In the genomic region with DNA sequence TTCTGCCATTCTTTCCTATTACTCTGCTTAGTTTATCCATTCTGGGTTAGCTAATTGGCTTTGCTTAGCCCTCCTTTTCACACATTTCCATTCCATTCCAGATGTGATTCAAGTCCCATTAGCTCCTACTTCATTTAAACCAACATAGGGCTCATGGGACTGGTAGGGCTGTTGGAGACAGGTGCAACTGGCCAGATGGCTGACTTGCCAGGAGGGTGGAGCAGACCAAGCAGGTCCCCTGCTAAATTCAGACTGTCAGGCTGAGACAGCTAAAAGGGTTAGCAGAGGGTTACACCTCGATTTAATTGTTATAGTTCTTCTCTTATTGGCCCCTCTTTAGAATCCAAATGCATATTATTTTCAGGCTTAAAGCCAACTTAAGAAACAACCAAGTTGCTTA, we compare ENCODE assay signal across 16 cellular contexts.
"Had no signal": no experiment of that assay in that cellular context is flagged by ENCODE, and none has a peak within 500 bp of the region (broad histone marks: within the 10 kb centered on the region; RNA-seq: fewer than 3 reads in every experiment).

No MANE protein-coding gene starts in this region.

- H3K27me3 Mint-ChIP-seq: activated naive CD4-positive, alpha-beta T cell treated with anti-CD3 and anti-CD28 coated beads, Interleukin-2, amount 10 ng/mL, durations not matched to agents 7 days and 5 days had no signal

- H3K4me3 Mint-ChIP-seq: activated naive CD4-positive, alpha-beta T cell treated with anti-CD3 and anti-CD28 coated beads, Interleukin-2, amount 10 ng/mL, durations not matched to agents 7 days and 5 days; immature natural killer cell; mesothelial cell of epicardium; neural crest cell had no signal

- H3K27ac ChIP-seq: epithelial cell of prostate, heart left ventricle, lower lobe of right lung, ovary, right lobe of liver had no signal

- H3K9me3 Mint-ChIP-seq: activated naive CD4-positive, alpha-beta T cell treated with anti-CD3 and anti-CD28 coated beads, Interleukin-2, amount 10 ng/mL, durations not matched to agents 7 days and 5 days; immature natural killer cell; neural crest cell had no signal

- H3K27ac Mint-ChIP-seq: activated naive CD4-positive, alpha-beta T cell treated with anti-CD3 and anti-CD28 coated beads, Interleukin-2, amount 10 ng/mL, durations not matched to agents 7 days and 5 days; activated T-helper 2 cell treated with anti-CD3 and anti-CD28 coated beads, Interferon-gamma antibody, Interleukin-2, Interleukin-4, amounts not matched to agents 10 μg/mL and 5 μg/mL and 100 μg/mL, durations not matched to agents 14 hours and 24 hours and 36 hours; immature natural killer cell had no signal

- H3K9me3 ChIP-seq: heart left ventricle, lower lobe of right lung, ovary, right lobe of liver had no signal

- DNase-seq: activated CD4-positive, alpha-beta T cell treated with anti-CD3 and anti-CD28 coated beads for 1 hour; activated CD4-positive, alpha-beta T cell treated with anti-CD3 and anti-CD28 coated beads, Interleukin-2, amount 50 U/mL, for 4 hours; activated naive CD4-positive, alpha-beta T cell treated with anti-CD3 and anti-CD28 coated beads, Interleukin-2, amount 10 ng/mL, durations not matched to agents 7 days and 5 days; foreskin melanocyte; heart left ventricle; immature natural killer cell; lower lobe of right lung; ovary; right lobe of liver; stimulated activated naive CD8-positive, alpha-beta T cell treated with anti-CD3 and anti-CD28 coated beads, Interleukin-15, Interleukin-2, amounts not matched to agents 100 U/mL and 50 U/mL, for 24 hours; T1000; trophoblast cell had no signal

- ATAC-seq: heart left ventricle; lower lobe of right lung; right lobe of liver; stimulated activated naive CD8-positive, alpha-beta T cell treated with anti-CD3 and anti-CD28 coated beads, Interleukin-15, Interleukin-2, amounts not matched to agents 100 U/mL and 50 U/mL, for 24 hours had no signal

- H3K36me3 Mint-ChIP-seq: activated naive CD4-positive, alpha-beta T cell treated with anti-CD3 and anti-CD28 coated beads, Interleukin-2, amount 10 ng/mL, durations not matched to agents 7 days and 5 days; immature natural killer cell; mesothelial cell of epicardium had no signal

- H3K36me3 ChIP-seq: heart left ventricle, lower lobe of right lung, ovary, right lobe of liver had no signal

- H3K4me1 ChIP-seq: heart left ventricle, lower lobe of right lung, right lobe of liver had no signal

- H3K4me3 ChIP-seq: heart left ventricle, lower lobe of right lung, ovary, right lobe of liver had no signal

- H3K27me3 ChIP-seq: heart left ventricle, ovary, right lobe of liver had no signal

- H3K4me1 Mint-ChIP-seq: activated naive CD4-positive, alpha-beta T cell treated with anti-CD3 and anti-CD28 coated beads, Interleukin-2, amount 10 ng/mL, durations not matched to agents 7 days and 5 days; immature natural killer cell had no signal
